27 cellular contexts compared by ENCODE assay signal in the genomic region with DNA sequence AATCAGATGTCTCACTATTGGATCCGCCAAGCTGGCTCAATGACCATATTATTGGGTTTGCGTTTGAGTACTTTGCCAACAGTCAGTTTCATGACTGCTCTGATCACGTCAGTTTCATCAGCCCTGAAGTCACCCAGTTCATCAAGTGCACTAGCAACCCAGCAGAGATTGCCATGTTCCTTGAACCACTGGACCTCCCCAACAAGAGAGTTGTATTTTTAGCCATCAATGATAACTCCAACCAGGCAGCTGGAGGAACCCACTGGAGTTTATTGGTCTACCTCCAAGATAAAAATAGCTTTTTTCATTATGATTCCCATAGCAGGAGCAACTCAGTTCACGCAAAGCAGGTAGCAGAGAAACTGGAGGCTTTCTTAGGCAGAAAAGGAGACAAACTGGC. TPM values are rescaled to one million over a fixed set of nuclear protein-coding genes. Genes with fewer than 3 reads are reported as not detected.
"Had no signal": no experiment of that assay in that cellular context is flagged by ENCODE, and none has a peak within 500 bp of the region (broad histone marks: within the 10 kb centered on the region; RNA-seq: fewer than 3 reads in every experiment).

No MANE protein-coding gene starts in this region.

- H3K9me3 ChIP-seq: gastrocnemius medialis, prostate gland, right lobe of liver, stomach, thyroid gland had no signal

- H3K27me3 ChIP-seq: dorsolateral prefrontal cortex, gastrocnemius medialis, right lobe of liver, stomach, thyroid gland had no signal

- H3K36me3 ChIP-seq: gastrocnemius medialis, prostate gland, right lobe of liver, thyroid gland had no signal

- DNase-seq: central memory CD4-positive, alpha-beta T cell; dorsolateral prefrontal cortex; effector CD4-positive, alpha-beta T cell; gastrocnemius medialis; head of caudate nucleus; hippocampal formation; islet precursor cell; kidney glomerular epithelial cell; left colon; naive B cell; nucleus accumbens; right lobe of liver; stimulated activated CD4-positive, alpha-beta T cell treated with anti-CD3 and anti-CD28 coated beads, Interleukin-2, amount 100 ng/mL, for 24 hours; stimulated activated CD4-positive, alpha-beta T cell treated with anti-CD3 and anti-CD28 coated beads, Interleukin-4, amount 100 ng/mL, for 24 hours; stimulated activated naive CD4-positive, alpha-beta T cell treated with Interleukin-2 at 50 U/mL for 16 hours; stomach; thyroid gland; trophoblast cell had no signal

- H3K4me3 ChIP-seq: dorsolateral prefrontal cortex, gastrocnemius medialis, lung, prostate gland, right lobe of liver, stomach, thyroid gland had no signal

- H3K27ac Mint-ChIP-seq: memory B cell; stimulated activated effector memory CD8-positive, alpha-beta T cell treated with anti-CD3 and anti-CD28 coated beads, Interleukin-12 subunit alpha, Interleukin-12 subunit beta, amount 100 ng/mL, for 72 hours had no signal

- H3K27me3 Mint-ChIP-seq: memory B cell had no signal

- H3K27ac ChIP-seq: dorsolateral prefrontal cortex, prostate gland, right lobe of liver, stomach, thyroid gland had no signal

- H3K9me3 Mint-ChIP-seq: memory B cell; naive B cell; nephron; stimulated activated effector memory CD8-positive, alpha-beta T cell treated with anti-CD3 and anti-CD28 coated beads, Interleukin-12 subunit alpha, Interleukin-12 subunit beta, amount 100 ng/mL, for 72 hours had no signal

- H3K4me3 Mint-ChIP-seq: memory B cell; naive B cell; nephron; stimulated activated effector memory CD8-positive, alpha-beta T cell treated with anti-CD3 and anti-CD28 coated beads, Interleukin-12 subunit alpha, Interleukin-12 subunit beta, amount 100 ng/mL, for 72 hours had no signal

- ATAC-seq: left colon; right lobe of liver; stimulated activated effector memory CD8-positive, alpha-beta T cell treated with anti-CD3 and anti-CD28 coated beads, Interleukin-12 subunit alpha, Interleukin-12 subunit beta, amount 100 ng/mL, for 72 hours had no signal

- H3K4me1 ChIP-seq: prostate gland had no signal

- H3K36me3 Mint-ChIP-seq: memory B cell; naive B cell; stimulated activated effector memory CD8-positive, alpha-beta T cell treated with anti-CD3 and anti-CD28 coated beads, Interleukin-12 subunit alpha, Interleukin-12 subunit beta, amount 100 ng/mL, for 72 hours had no signal

RNA-seq across cellular contexts. Expression of a gene that starts 57.9 kb away (rescaled TPM):
- total RNA-seq: gastrocnemius medialis, glomerular endothelial cell, liver, mononuclear cell, osteocyte, right lobe of liver had no signal
- polyA plus RNA-seq: liver had no signal
